Comparison of ENCODE assay signal across 24 cellular contexts in the genomic region with DNA sequence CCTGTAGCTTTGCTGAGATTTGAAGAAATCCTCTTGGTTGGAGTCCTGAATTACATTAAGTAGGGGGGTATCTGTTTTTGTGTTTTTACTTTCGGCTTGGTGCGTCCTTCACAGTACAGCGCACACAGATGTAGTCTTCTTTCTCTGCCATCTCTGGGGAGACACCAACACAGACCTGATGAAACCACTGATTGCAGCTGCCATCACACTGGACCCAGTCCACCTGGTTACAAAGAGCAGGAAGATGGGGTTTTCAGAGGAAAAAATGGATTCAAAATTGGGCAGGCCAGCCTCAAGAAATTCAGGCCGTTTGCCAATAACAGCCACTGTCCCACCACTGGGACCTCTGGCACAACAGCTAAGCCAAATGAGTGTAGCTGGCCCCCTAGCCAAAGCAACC. TPM values are rescaled to one million over a fixed set of nuclear protein-coding genes. Genes with fewer than 3 reads are reported as not detected.
DNase-seq lines count a peak whose midpoint lies in the region; ATAC-seq and TF ChIP-seq lines count a peak whose summit lies in the region.
"Had no signal": no experiment of that assay in that cellular context is flagged by ENCODE, and none has a peak within 500 bp of the region (broad histone marks: within the 10 kb centered on the region; RNA-seq: fewer than 3 reads in every experiment).

No MANE protein-coding gene starts in this region.

- H3K4me3 Mint-ChIP-seq in stimulated activated naive CD8-positive, alpha-beta T cell treated with anti-CD3 and anti-CD28 coated beads, Interleukin-15, Interleukin-2, amounts not matched to agents 100 ng/mL and 50 ng/mL, for 24 hours: no peak overlapping the region
- no peak overlapping the region for H3K4me3 Mint-ChIP-seq in stimulated activated naive CD8-positive, alpha-beta T cell treated with anti-CD3 and anti-CD28 coated beads, Interleukin-15, amount 100 ng/mL, for 72 hours
- H3K4me3 Mint-ChIP-seq in activated B cell treated with CpG ODN at 0.5 μM for 24 hours (no peak overlapping the region), memory B cell (no peak overlapping the region)
- H3K4me3 Mint-ChIP-seq: CD4-positive, alpha-beta T cell; GM23338 had no signal

- H3K4me1 Mint-ChIP-seq in stimulated activated naive CD8-positive, alpha-beta T cell treated with anti-CD3 and anti-CD28 coated beads, Interleukin-15, Interleukin-2, amounts not matched to agents 100 ng/mL and 50 ng/mL, for 24 hours (ENCODE audit: low read depth): no peaks in the 10 kb centered on the region
- H3K4me1 Mint-ChIP-seq in stimulated activated naive CD8-positive, alpha-beta T cell treated with anti-CD3 and anti-CD28 coated beads, Interleukin-15, amount 100 ng/mL, for 72 hours: no peaks in the 10 kb centered on the region
- H3K4me1 Mint-ChIP-seq in activated B cell treated with CpG ODN at 0.5 μM for 24 hours (peaks cover 16% of the 10 kb centered on the region), memory B cell (peaks cover 2% of the 10 kb centered on the region)
- H3K4me1 Mint-ChIP-seq: GM23338 had no signal

- TF ChIP-seq CTCF in activated B cell treated with CpG ODN at 0.5 μM for 24 hours (IDR thresholded peaks at IDR 0.05) (no peak), esophagus squamous epithelium (IDR thresholded peaks at IDR 0.05) (no peak)

- peak overlapping the region; percentile 32 for H3K27ac Mint-ChIP-seq in stimulated activated naive CD8-positive, alpha-beta T cell treated with anti-CD3 and anti-CD28 coated beads, Interleukin-15, Interleukin-2, amounts not matched to agents 100 ng/mL and 50 ng/mL, for 24 hours
- H3K27ac Mint-ChIP-seq in stimulated activated naive CD8-positive, alpha-beta T cell treated with anti-CD3 and anti-CD28 coated beads, Interleukin-15, amount 100 ng/mL, for 72 hours: peak overlapping the region in 1 of 2 donors; percentile 28
- H3K27ac Mint-ChIP-seq in activated B cell treated with CpG ODN at 0.5 μM for 24 hours: no peak overlapping the region
- H3K27ac Mint-ChIP-seq in memory B cell: peak overlapping the region; percentile 14
- H3K27ac Mint-ChIP-seq: CD4-positive, alpha-beta T cell; GM23338 had no signal

- H3K4me3 ChIP-seq in esophagus squamous epithelium: no peak overlapping the region
- H3K4me3 ChIP-seq: GM23338, SJCRH30 had no signal

- ATAC-seq in stimulated activated naive CD8-positive, alpha-beta T cell treated with anti-CD3 and anti-CD28 coated beads, Interleukin-15, amount 100 ng/mL, for 72 hours: no peak
- ATAC-seq in activated B cell treated with CpG ODN at 0.5 μM for 24 hours (ENCODE audit: low read depth): peak; percentile 40
- ATAC-seq in memory B cell (ENCODE audit: low read depth): no peak
- no peak for ATAC-seq in GM21515 (IDR thresholded peaks at IDR 0.05; ENCODE audit: unreplicated experiment)
- ATAC-seq: GM23338 had no signal

- no peaks in the 10 kb centered on the region for H3K9me3 Mint-ChIP-seq in stimulated activated naive CD8-positive, alpha-beta T cell treated with anti-CD3 and anti-CD28 coated beads, Interleukin-15, Interleukin-2, amounts not matched to agents 100 ng/mL and 50 ng/mL, for 24 hours
- H3K9me3 Mint-ChIP-seq in stimulated activated naive CD8-positive, alpha-beta T cell treated with anti-CD3 and anti-CD28 coated beads, Interleukin-15, amount 100 ng/mL, for 72 hours: no peaks in the 10 kb centered on the region
- H3K9me3 Mint-ChIP-seq in activated B cell treated with CpG ODN at 0.5 μM for 24 hours (no peaks in the 10 kb centered on the region), memory B cell (no peaks in the 10 kb centered on the region)
- H3K9me3 Mint-ChIP-seq: CD4-positive, alpha-beta T cell; GM23338 had no signal

- H3K27ac ChIP-seq in esophagus squamous epithelium: no peak overlapping the region
- H3K27ac ChIP-seq: KMS-11, SJCRH30 had no signal

- H3K9me3 ChIP-seq in esophagus squamous epithelium: no peaks in the 10 kb centered on the region
- H3K9me3 ChIP-seq: SJCRH30 had no signal

- CTCF ChIA-PET in activated B cell treated with CpG ODN at 0.5 μM for 24 hours (lab: Charles Lee): interaction anchor here (0.6 to 1.3 kb wide), 2 partner anchors 9 to 10 kb away, joined by 3 read pairs; no protein-coding TSS in a partner anchor

- H3K27me3 Mint-ChIP-seq in stimulated activated naive CD8-positive, alpha-beta T cell treated with anti-CD3 and anti-CD28 coated beads, Interleukin-15, Interleukin-2, amounts not matched to agents 100 ng/mL and 50 ng/mL, for 24 hours: no peaks in the 10 kb centered on the region
- H3K27me3 Mint-ChIP-seq in stimulated activated naive CD8-positive, alpha-beta T cell treated with anti-CD3 and anti-CD28 coated beads, Interleukin-15, amount 100 ng/mL, for 72 hours: no peaks in the 10 kb centered on the region
- H3K27me3 Mint-ChIP-seq in activated B cell treated with CpG ODN at 0.5 μM for 24 hours (no peaks in the 10 kb centered on the region), memory B cell (no peaks in the 10 kb centered on the region)
- H3K27me3 Mint-ChIP-seq: CD4-positive, alpha-beta T cell had no signal

- H3K4me1 ChIP-seq in esophagus squamous epithelium: no peaks in the 10 kb centered on the region
- H3K4me1 ChIP-seq: SJCRH30 had no signal

- peaks cover 60% of the 10 kb centered on the region for H3K36me3 Mint-ChIP-seq in stimulated activated naive CD8-positive, alpha-beta T cell treated with anti-CD3 and anti-CD28 coated beads, Interleukin-15, Interleukin-2, amounts not matched to agents 100 ng/mL and 50 ng/mL, for 24 hours (ENCODE audit: low read depth)
- H3K36me3 Mint-ChIP-seq in activated B cell treated with CpG ODN at 0.5 μM for 24 hours (ENCODE audit: low read depth) (peaks cover 78% of the 10 kb centered on the region), memory B cell (peaks cover 46% of the 10 kb centered on the region)

- H3K27me3 ChIP-seq in esophagus squamous epithelium: no peaks in the 10 kb centered on the region
- H3K27me3 ChIP-seq: SJCRH30 had no signal

- peaks cover 20 to 100% (median 49%) of the 10 kb centered on the region in 3 donors for H3K36me3 ChIP-seq in esophagus squamous epithelium

- POLR2A ChIA-PET in activated B cell treated with CpG ODN at 0.5 μM for 24 hours (lab: Charles Lee): no interaction called here

- WGBS in esophagus squamous epithelium, 2 donors: 79 to 86% methylated on average over 4 of the region's 4 CpGs

- intact Hi-C loops in activated B cell treated with CpG ODN at 0.5 μM for 24 hours (cut with micrococcal nuclease) (no loop called here), esophagus squamous epithelium (cut with DNase I) (no loop called here)

- no peak for DNase-seq in stimulated activated naive CD8-positive, alpha-beta T cell treated with anti-CD3 and anti-CD28 coated beads, Interleukin-15, amount 100 ng/mL, for 72 hours
- DNase-seq in activated B cell treated with CpG ODN at 0.5 μM for 24 hours (no peak), memory B cell (ENCODE audit: low spot score in 2 of 2) (no peak), GM03348 (ENCODE audit: low spot score) (no peak), esophagus squamous epithelium (lab: John Stamatoyannopoulos, UW) (no peak)
- no peak for DNase-seq in stimulated activated naive CD4-positive, alpha-beta T cell treated with Interleukin-2 at 50 U/mL for 16 hours (lab: John Stamatoyannopoulos, UW)
- DNase-seq: CD4-positive, alpha-beta T cell; COR-L47; DMS 273 treated with DMSO at 0.1 percent for 48 hours; DMS79 treated with DMSO at 0.1 percent for 48 hours; HCEC 1CT; IMR-90; NCI-H1694; NCI-H2081 treated with DMSO at 0.1 percent for 48 hours; NCI-H2171 treated with DMSO at 0.1 percent for 48 hours; NCI-H446; NCI-H526; OCI-M1; SJCRH30 had no signal

- TF ChIP-seq POLR2A in esophagus squamous epithelium (IDR thresholded peaks at IDR 0.05): no peak

RNA-seq across cellular contexts. Expression of a gene that starts 18.7 kb away (rescaled TPM):
- total RNA-seq in activated B cell treated with CpG ODN at 0.5 μM for 24 hours: not detected in 2 replicates
- not detected for total RNA-seq in esophagus squamous epithelium
- total RNA-seq: A172; CD4-positive, alpha-beta T cell had no signal
